9 cellular contexts compared by ENCODE assay signal in genomic region chr16:84617068-84617630, GRCh38. TPM values are rescaled to one million over a fixed set of nuclear protein-coding genes. Genes with fewer than 3 reads are reported as not detected.
DNase-seq lines count a peak whose midpoint lies in the region; ATAC-seq, FAIRE-seq and TF ChIP-seq lines count a peak whose summit lies in the region.
"Had no signal": no experiment of that assay in that cellular context is flagged by ENCODE, and none has a peak within 500 bp of the region (broad histone marks: within the 10 kb centered on the region; RNA-seq: fewer than 3 reads in every experiment).

No MANE protein-coding gene starts in this region.

- H3K9me3 ChIP-seq in A549 (no peaks in the 10 kb centered on the region), neural cell (ENCODE audit: low read length) (no peaks in the 10 kb centered on the region)

- no peak for TF ChIP-seq CTCF in A549 (IDR thresholded peaks at IDR 0.05)
- no peak for TF ChIP-seq CTCF in epithelial cell of esophagus (IDR thresholded peaks at IDR 0.05; ENCODE audit: insufficient read depth, low read depth, low read length, missing control alignments)
- TF ChIP-seq CTCF in neural cell (IDR thresholded peaks at IDR 0.05; ENCODE audit: poor library complexity, severe bottlenecking) = no peak

- no peaks in the 10 kb centered on the region for H3K36me3 ChIP-seq in neural cell (ENCODE audit: insufficient read depth, low read length)

- H3K4me1 ChIP-seq in A549 = peaks cover 49% of the 10 kb centered on the region

- TF ChIP-seq EP300 in A549 (IDR thresholded peaks at IDR 0.05) = no peak
- TF ChIP-seq EP300 in neural cell (conservative IDR thresholded peaks at IDR 0.05; ENCODE audit: poor library complexity, severe bottlenecking) = no peak

- peak overlapping the region; percentile 89 for H3K27ac Mint-ChIP-seq in activated CD4-positive, alpha-beta T cell treated with anti-CD3 and anti-CD28 coated beads, Interleukin-2, amount 10 ng/mL, durations not matched to agents 24 days and 14 days

- no peak for TF ChIP-seq POLR2A in A549 (IDR thresholded peaks at IDR 0.05; ENCODE audit: low read length)

- H3K36me3 Mint-ChIP-seq in activated CD4-positive, alpha-beta T cell treated with anti-CD3 and anti-CD28 coated beads, Interleukin-2, amount 10 ng/mL, durations not matched to agents 24 days and 14 days (ENCODE audit: low read depth) = peaks cover 41% of the 10 kb centered on the region

- DNase-seq in A549 (ENCODE audit: low read depth in 1 of 2, low spot score in 1 of 2) (no peak), epithelial cell of esophagus (ENCODE audit: low read depth) (peak; percentile 50), inferior parietal cortex (ENCODE audit: extremely low spot score) (no peak)
- DNase-seq in activated CD4-positive, alpha-beta T cell treated with anti-CD3 and anti-CD28 coated beads, Interleukin-2, amount 10 ng/mL, durations not matched to agents 24 days and 14 days = peak; percentile 87

- no peaks in the 10 kb centered on the region for H3F3A ChIP-seq in neural cell (ENCODE audit: insufficient read depth, low read length, poor library complexity, severe bottlenecking)

- WGBS in A549 (ENCODE audit: missing lambda C conversion rate) = 2% methylated on average over 16 of the region's 30 CpGs

- peaks cover 50% of the 10 kb centered on the region for H3K4me1 Mint-ChIP-seq in activated CD4-positive, alpha-beta T cell treated with anti-CD3 and anti-CD28 coated beads, Interleukin-2, amount 10 ng/mL, durations not matched to agents 24 days and 14 days

- intact Hi-C loops in activated CD4-positive, alpha-beta T cell treated with anti-CD3 and anti-CD28 coated beads, Interleukin-2, amount 10 ng/mL, durations not matched to agents 24 days and 14 days (cut with micrococcal nuclease) = no loop called here

- TF ChIP-seq RAD21 in A549 (conservative IDR thresholded peaks at IDR 0.05 in 1 of 2, IDR thresholded peaks at IDR 0.05 in 1 of 2) (no peak), neural cell (conservative IDR thresholded peaks at IDR 0.05) (no peak)

- peak overlapping the region; percentile 92 for H3K4me3 ChIP-seq in A549
- peak overlapping the region; percentile 65 for H3K4me3 ChIP-seq in epithelial cell of esophagus (ENCODE audit: low read length)
- H3K4me3 ChIP-seq in neural cell (ENCODE audit: low read length) = peak overlapping the region; percentile 98

- peaks cover 7% of the 10 kb centered on the region for H3K27me3 Mint-ChIP-seq in activated CD4-positive, alpha-beta T cell treated with anti-CD3 and anti-CD28 coated beads, Interleukin-2, amount 10 ng/mL, durations not matched to agents 24 days and 14 days

- no peaks in the 10 kb centered on the region for H3K9me2 ChIP-seq in neural cell (ENCODE audit: insufficient read depth, low read length)

- peak overlapping the region; percentile 77 for H3K9ac ChIP-seq in neural cell (ENCODE audit: low read length)

- no peaks in the 10 kb centered on the region for H3K9me3 Mint-ChIP-seq in activated CD4-positive, alpha-beta T cell treated with anti-CD3 and anti-CD28 coated beads, Interleukin-2, amount 10 ng/mL, durations not matched to agents 24 days and 14 days

- ATAC-seq in A549 (peak; percentile 33 to 36), GM18868 (IDR thresholded peaks at IDR 0.05; ENCODE audit: unreplicated experiment) (peak; percentile 27), HG03175 (IDR thresholded peaks at IDR 0.05; ENCODE audit: unreplicated experiment) (peak; percentile 36), GM21367 (IDR thresholded peaks at IDR 0.05; ENCODE audit: unreplicated experiment) (no peak)

- H3K4me3 Mint-ChIP-seq in activated CD4-positive, alpha-beta T cell treated with anti-CD3 and anti-CD28 coated beads, Interleukin-2, amount 10 ng/mL, durations not matched to agents 24 days and 14 days = peak overlapping the region; percentile 96

- CTCF ChIA-PET in A549 (lab: Yijun Ruan, JAX) = interaction anchor here (0.7 to 4.8 kb wide), 6 partner anchors 15 to 434 kb away, joined by 3 to 30 read pairs (median 4); no protein-coding TSS in a partner anchor

- peaks cover 28% of the 10 kb centered on the region for H3K79me2 ChIP-seq in neural cell (replicated peaks; ENCODE audit: insufficient read depth, low read length)

- H2AFZ ChIP-seq in neural cell (ENCODE audit: low read depth, low read length) = peak overlapping the region; percentile 41

- H3K4me2 ChIP-seq in A549 (peak overlapping the region; percentile 83), neural cell (ENCODE audit: low read length) (peak overlapping the region; percentile 88)

- peak overlapping the region; percentile 82 to 98 for H3K27ac ChIP-seq in A549
- peak overlapping the region; percentile 64 for H3K27ac ChIP-seq in neural cell (ENCODE audit: low read length)

- no peaks in the 10 kb centered on the region for H4K20me1 ChIP-seq in neural cell (ENCODE audit: insufficient read depth)

- H3K27me3 ChIP-seq in neural cell (ENCODE audit: insufficient read depth, low read depth, low read length) = no peaks in the 10 kb centered on the region

- POLR2A ChIA-PET in A549 (lab: Yijun Ruan, JAX) = interaction anchor here (1.6 to 4.1 kb wide), 3 partner anchors 9 to 112 kb away, joined by 4 to 19 read pairs (median 5); partner anchors contain the start of gene MEAK7

- FAIRE-seq in A549 (lab: Jason Lieb, UNC) = no peak
- FAIRE-seq: islet of Langerhans had no signal

TF ChIP-seq in A549, 52 proteins besides CTCF, POLR2A, EP300 and RAD21:
- TF ChIP-seq FOSL2 (IDR thresholded peaks at IDR 0.05) (no peak), FOSL2 (CRISPR knock-in tag; IDR thresholded peaks at IDR 0.05) (no peak), HOXA7 (CRISPR knock-in tag; IDR thresholded peaks at IDR 0.05) (no peak), RFX5 (IDR thresholded peaks at IDR 0.05) (no peak), RNF2 (IDR thresholded peaks at IDR 0.05; ENCODE audit: borderline replicate concordance, low read depth) (0 out of 2 replicates have a peak, but pooled peaks have one; percentile 38), SMC3 (IDR thresholded peaks at IDR 0.05) (no peak)
TF ChIP-seq in A549: peak in this region for 1.

TF ChIP-seq in neural cell, 6 proteins besides CTCF, POLR2A, EP300 and RAD21:
- TF ChIP-seq MXI1 (conservative IDR thresholded peaks at IDR 0.05; ENCODE audit: poor library complexity, severe bottlenecking) = no peak
- no peak for TF ChIP-seq TAF1 (IDR thresholded peaks at IDR 0.05; ENCODE audit: low read depth)
- TF ChIP-seq SMC3 (conservative IDR thresholded peaks at IDR 0.05; ENCODE audit: poor library complexity) = no peak
- TF ChIP-seq POLR2AphosphoS5 (IDR thresholded peaks at IDR 0.05) = no peak
- TF ChIP-seq REST (IDR thresholded peaks at IDR 0.05; ENCODE audit: borderline replicate concordance) = peak; percentile 30
- no peak for TF ChIP-seq EZH2 (IDR thresholded peaks at IDR 0.05; ENCODE audit: borderline replicate concordance, insufficient read depth, low read length, poor library complexity, severe bottlenecking)
TF ChIP-seq in neural cell: peak in this region for 1.

RNA-seq across cellular contexts. Expression of gene COTL1, which starts 0.7 kb away (rescaled TPM):
- polyA plus RNA-seq in A549 (2011; rRNA removed) (89.7 and 94.1 TPM in 2 replicates), A549 (2017; fragmentation: RNase III; extraction: RNeasy Plus Mini Kit Qiagen cat#74134 plus additional on column Dnase treatment) (372 to 495 TPM (median 379 TPM) in 3 replicates), neural cell (86.6 and 91.2 TPM in 2 replicates)
- 243 and 292 TPM in 2 replicates for polyA plus RNA-seq in A549 (2012; cell fraction: cytosol; rRNA removed)
- 169 and 182 TPM in 2 replicates for polyA plus RNA-seq in A549 (2012; cell fraction: nucleus; rRNA removed)
- 54.9 and 77.1 TPM in 2 replicates for polyA minus RNA-seq in A549 (2011; rRNA and poly(A)+ RNA removed)
- total RNA-seq in activated CD4-positive, alpha-beta T cell treated with anti-CD3 and anti-CD28 coated beads, Interleukin-2, amount 10 ng/mL, durations not matched to agents 24 days and 14 days = 470 and 474 TPM in 2 replicates
- 70.0 and 73.5 TPM in 2 replicates for polyA minus RNA-seq in neural cell

RNA-seq across cellular contexts. Expression of gene KLHL36, which starts 31.2 kb away (rescaled TPM):
- 21.0 and 22.3 TPM in 2 replicates for polyA plus RNA-seq in A549 (2011; rRNA removed)
- 27.9 and 38.4 TPM in 2 replicates for polyA plus RNA-seq in A549 (2012; cell fraction: cytosol; rRNA removed)
- polyA plus RNA-seq in A549 (2012; cell fraction: nucleus; rRNA removed) = 58.4 and 88.0 TPM in 2 replicates
- 19.1 to 21.4 TPM (median 20.0 TPM) in 3 replicates for polyA plus RNA-seq in A549 (2017; fragmentation: RNase III; extraction: RNeasy Plus Mini Kit Qiagen cat#74134 plus additional on column Dnase treatment)
- 35.3 and 35.8 TPM in 2 replicates for polyA minus RNA-seq in A549 (2011; rRNA and poly(A)+ RNA removed)
- 36.7 and 36.9 TPM in 2 replicates for total RNA-seq in activated CD4-positive, alpha-beta T cell treated with anti-CD3 and anti-CD28 coated beads, Interleukin-2, amount 10 ng/mL, durations not matched to agents 24 days and 14 days
- 43.8 and 53.9 TPM in 2 replicates for polyA plus RNA-seq in neural cell
- polyA minus RNA-seq in neural cell = 78.7 and 86.4 TPM in 2 replicates

Comparison
In these comparisons a context has a peak if more than half of its experiments do, and no peak if none do; other contexts are left out.
1. DNase-seq: peak in activated CD4-positive, alpha-beta T cell treated with anti-CD3 and anti-CD28 coated beads, Interleukin-2, amount 10 ng/mL, durations not matched to agents 24 days and 14 days (single experiment) and epithelial cell of esophagus (single experiment); none in A549 (0 of 2) and inferior parietal cortex (single experiment).
2. Peak in every context shown above with its lines, with median percentiles within 50 percentile points of each other: H3K4me3 ChIP-seq.